Comparison of ENCODE assay signal across 8 cellular contexts in genomic region chr7:149772236-149772820, GRCh38. TPM values are rescaled to one million over a fixed set of nuclear protein-coding genes. Genes with fewer than 3 reads are reported as not detected.
DNase-seq lines count a peak whose midpoint lies in the region; TF ChIP-seq lines count a peak whose summit lies in the region.

No MANE protein-coding gene starts in this region.

- DNase-seq in GM23248 (peak; percentile 20), hepatic stellate cell (ENCODE audit: low spot score) (peak; percentile 36), islet precursor cell (no peak), AML-193 (lab: John Stamatoyannopoulos, UW) (no peak), 8988T (no peak)
- DNase-seq in activated T-cell treated with anti-CD3 and anti-CD28 coated beads, Interleukin-2, amount 50 U/mL, for 24 hours, result peak; percentile 55

- no peaks in the 10 kb centered on the region for H3F3A ChIP-seq in GM23248 (ENCODE audit: insufficient read depth)

- H3K4me1 ChIP-seq in GM23248 (ENCODE audit: insufficient read depth), result no peaks in the 10 kb centered on the region
- H3K4me1 ChIP-seq in skeletal muscle tissue (ENCODE audit: control insufficient read depth in 3 of 3, insufficient read depth in 3 of 3, low read length in 3 of 3), result peaks cover 9 to 15% (median 14%) of the 10 kb centered on the region in 3 donors

- in situ Hi-C loops in GM23248 (cut with MboI), result no loop called here

- H3K9me3 ChIP-seq in GM23248 (ENCODE audit: low read depth) (no peaks in the 10 kb centered on the region), skeletal muscle tissue (ENCODE audit: control insufficient read depth in 3 of 3, low read length in 3 of 3) (no peaks in the 10 kb centered on the region)

- H3K27ac ChIP-seq in 22Rv1, result peak overlapping the region; percentile 88
- no peak overlapping the region for H3K27ac ChIP-seq in GM23248
- no peak overlapping the region for H3K27ac ChIP-seq in skeletal muscle tissue (ENCODE audit: low read depth, low read length)

- no peaks in the 10 kb centered on the region for H3K79me2 ChIP-seq in GM23248 (ENCODE audit: insufficient read depth)

- no peaks in the 10 kb centered on the region for H3K9me2 ChIP-seq in GM23248 (ENCODE audit: insufficient read depth)

- no peak overlapping the region for H3K9ac ChIP-seq in GM23248
- peak overlapping the region in 2 of 3 donors; percentile 38 to 45 for H3K9ac ChIP-seq in skeletal muscle tissue (ENCODE audit: low read depth in 1 of 3, low read length in 3 of 3)

- H3K27me3 Mint-ChIP-seq in activated T-cell treated with anti-CD3 and anti-CD28 coated beads, Interleukin-2, amount 50 U/mL, for 24 hours, result peaks cover 11% of the 10 kb centered on the region

- H3K4me3 Mint-ChIP-seq in activated T-cell treated with anti-CD3 and anti-CD28 coated beads, Interleukin-2, amount 50 U/mL, for 24 hours, result peak overlapping the region; percentile 64

- no peaks in the 10 kb centered on the region for H4K20me1 ChIP-seq in GM23248 (ENCODE audit: insufficient read depth)

- H3K36me3 ChIP-seq in GM23248 (ENCODE audit: low read depth) (no peaks in the 10 kb centered on the region), skeletal muscle tissue (ENCODE audit: control insufficient read depth in 3 of 3, insufficient read depth in 3 of 3, low read length in 3 of 3) (no peaks in the 10 kb centered on the region)

- H3K27me3 ChIP-seq in GM23248 (replicated peaks; ENCODE audit: insufficient read depth), result peaks cover 34% of the 10 kb centered on the region
- peaks cover 0 to 18% (median 11%) of the 10 kb centered on the region in 3 donors for H3K27me3 ChIP-seq in skeletal muscle tissue (ENCODE audit: control insufficient read depth in 3 of 3, insufficient read depth in 3 of 3, low read length in 3 of 3)

- H2AFZ ChIP-seq in GM23248, result no peak overlapping the region

- WGBS in GM23248 (ENCODE audit: low coverage in 1 of 2, low lambda C conversion rate in 2 of 2, missing lambda C conversion rate in 2 of 2), 2 experiments, result 1 to 2% methylated on average over 14 to 40 of the region's 40 CpGs

- no peak for TF ChIP-seq CTCF in 22Rv1 (IDR thresholded peaks at IDR 0.05)

- no peak overlapping the region for H3K27ac Mint-ChIP-seq in activated T-cell treated with anti-CD3 and anti-CD28 coated beads, Interleukin-2, amount 50 U/mL, for 24 hours

- H3K9me3 Mint-ChIP-seq in activated T-cell treated with anti-CD3 and anti-CD28 coated beads, Interleukin-2, amount 50 U/mL, for 24 hours, result no peaks in the 10 kb centered on the region

- peak overlapping the region; percentile 54; the same call in 1 of the 2 replicates for H3K4me3 ChIP-seq in GM23248
- peak overlapping the region; percentile 35 to 46 (median 38) for H3K4me3 ChIP-seq in skeletal muscle tissue (ENCODE audit: low read length in 3 of 3)

- peaks cover 5% of the 10 kb centered on the region for H3K4me1 Mint-ChIP-seq in activated T-cell treated with anti-CD3 and anti-CD28 coated beads, Interleukin-2, amount 50 U/mL, for 24 hours (ENCODE audit: low read depth)

- peak overlapping the region; percentile 32 for H3K4me2 ChIP-seq in GM23248 (ENCODE audit: unreplicated experiment)

- no peaks in the 10 kb centered on the region for H3K36me3 Mint-ChIP-seq in activated T-cell treated with anti-CD3 and anti-CD28 coated beads, Interleukin-2, amount 50 U/mL, for 24 hours (ENCODE audit: low read depth)

RNA-seq across cellular contexts. Expression of gene ZNF467, which starts 1.1 kb away (rescaled TPM):
- total RNA-seq in GM23248 (2014; rRNA removed; shearing (Covaris generic)), result not detected in 2 replicates
- polyA plus RNA-seq in GM23248 (2016; fragmentation: Nextera tagmentation; extraction: Ambion mirVana), result not detected in 2 replicates
- 2.1 TPM for total RNA-seq in skeletal muscle tissue

Comparison
In these comparisons a context has a peak if more than half of its experiments do, and no peak if none do; other contexts are left out.
1. DNase-seq: peak in GM23248 (single experiment), activated T-cell treated with anti-CD3 and anti-CD28 coated beads, Interleukin-2, amount 50 U/mL, for 24 hours (single experiment) and hepatic stellate cell (single experiment); none in islet precursor cell (single experiment), AML-193 (0 of 2) and 8988T (single experiment).